Comparison of ENCODE assay signal across 27 cellular contexts in the genomic region with DNA sequence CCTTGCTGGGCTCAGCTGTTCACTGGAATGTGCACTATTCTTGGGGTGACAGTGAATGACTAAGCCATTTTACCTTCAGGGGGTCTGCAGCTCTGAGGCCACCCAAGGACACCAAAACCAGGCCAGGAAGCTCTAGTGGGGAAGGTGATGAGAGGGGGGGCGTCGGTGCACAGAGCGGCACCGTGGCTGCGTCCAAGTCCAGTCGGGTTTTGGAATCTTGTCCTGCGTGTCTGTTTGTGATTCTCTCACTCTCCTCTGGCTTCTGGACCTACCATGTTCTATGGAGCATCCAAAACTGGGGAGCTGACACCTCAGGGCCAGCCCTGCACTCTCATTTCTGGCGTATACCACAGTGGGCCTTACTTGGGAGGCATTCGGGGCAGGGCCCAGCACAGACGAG.
"Had no signal": no experiment of that assay in that cellular context is flagged by ENCODE, and none has a peak within 500 bp of the region (broad histone marks: within the 10 kb centered on the region; RNA-seq: fewer than 3 reads in every experiment).

No MANE protein-coding gene starts in this region.

- H3K27ac ChIP-seq: esophagus squamous epithelium, gastrocnemius medialis, heart left ventricle, neutrophil, ovary, psoas muscle, right atrium auricular region, suprapubic skin, vagina had no signal

- H3K4me3 Mint-ChIP-seq: activated B cell treated with CpG ODN at 0.5 μM for 24 hours; activated CD4-positive, alpha-beta T cell treated with anti-CD3 and anti-CD28 coated beads for 36 hours; activated naive CD4-positive, alpha-beta T cell treated with anti-CD3 and anti-CD28 coated beads for 36 hours; activated naive CD8-positive, alpha-beta T cell treated with anti-CD3 and anti-CD28 coated beads, Interleukin-2, amount 10 ng/mL, durations not matched to agents 7 days and 5 days; activated T-cell treated with anti-CD3 and anti-CD28 coated beads, Interleukin-2, amount 50 U/mL, for 72 hours; effector memory CD8-positive, alpha-beta T cell; memory B cell; T-helper 17 cell had no signal

- H3K27me3 ChIP-seq: esophagus squamous epithelium, gastrocnemius medialis, heart left ventricle, neutrophil, ovary, right atrium auricular region, suprapubic skin, vagina had no signal

- H3K27me3 Mint-ChIP-seq: activated CD4-positive, alpha-beta T cell treated with anti-CD3 and anti-CD28 coated beads for 36 hours; activated naive CD8-positive, alpha-beta T cell treated with anti-CD3 and anti-CD28 coated beads, Interleukin-2, amount 10 ng/mL, durations not matched to agents 7 days and 5 days had no signal

- H3K36me3 Mint-ChIP-seq: activated naive CD8-positive, alpha-beta T cell treated with anti-CD3 and anti-CD28 coated beads, Interleukin-2, amount 10 ng/mL, durations not matched to agents 7 days and 5 days; memory B cell; naive B cell had no signal

- H3K9me3 ChIP-seq: esophagus squamous epithelium, gastrocnemius medialis, heart left ventricle, mucosa of descending colon, neutrophil, ovary, psoas muscle, right atrium auricular region, suprapubic skin, vagina had no signal

- H3K9me3 Mint-ChIP-seq: activated B cell treated with CpG ODN at 0.5 μM for 24 hours; activated naive CD4-positive, alpha-beta T cell treated with anti-CD3 and anti-CD28 coated beads for 36 hours; activated naive CD8-positive, alpha-beta T cell treated with anti-CD3 and anti-CD28 coated beads, Interleukin-2, amount 10 ng/mL, durations not matched to agents 7 days and 5 days; activated T-cell treated with anti-CD3 and anti-CD28 coated beads, Interleukin-2, amount 50 U/mL, for 72 hours; effector memory CD8-positive, alpha-beta T cell; memory B cell; naive B cell had no signal

- H3K4me1 ChIP-seq: gastrocnemius medialis had no signal

- ATAC-seq: activated CD4-positive, alpha-beta T cell treated with anti-CD3 and anti-CD28 coated beads for 36 hours; activated T-cell treated with anti-CD3 and anti-CD28 coated beads, Interleukin-2, amount 50 U/mL, for 72 hours; effector memory CD8-positive, alpha-beta T cell; gastrocnemius medialis; heart left ventricle; left colon; mucosa of descending colon; psoas muscle; stimulated activated naive CD8-positive, alpha-beta T cell treated with anti-CD3 and anti-CD28 coated beads, Interleukin-15, Interleukin-2, amounts not matched to agents 100 U/mL and 50 U/mL, for 24 hours; T-helper 17 cell had no signal

- DNase-seq: activated B cell treated with CpG ODN at 0.5 μM for 24 hours; activated CD4-positive, alpha-beta T cell treated with anti-CD3 and anti-CD28 coated beads for 36 hours; activated CD4-positive, alpha-beta T cell treated with anti-CD3 and anti-CD28 coated beads, Interleukin-2, amount 50 U/mL, for 4 hours; activated effector memory CD4-positive, alpha-beta T cell treated with Interleukin-2 at 50 U/mL for 16 hours; activated naive CD4-positive, alpha-beta T cell treated with anti-CD3 and anti-CD28 coated beads for 36 hours; activated naive CD8-positive, alpha-beta T cell treated with anti-CD3 and anti-CD28 coated beads, Interleukin-2, amount 10 ng/mL, durations not matched to agents 7 days and 5 days; activated T-cell treated with anti-CD3 and anti-CD28 coated beads, Interleukin-2, amount 50 U/mL, for 72 hours; amniotic stem cell; effector memory CD8-positive, alpha-beta T cell; esophagus squamous epithelium; gastrocnemius medialis; heart left ventricle; islet precursor cell; left colon; mucosa of descending colon; naive B cell; ovary; psoas muscle; stimulated activated CD4-positive, alpha-beta T cell treated with anti-CD3 and anti-CD28 coated beads, Interleukin-4, amount 100 ng/mL, for 24 hours; stimulated activated naive CD8-positive, alpha-beta T cell treated with anti-CD3 and anti-CD28 coated beads, Interleukin-15, Interleukin-2, amounts not matched to agents 100 U/mL and 50 U/mL, for 24 hours; SW 1271; T-helper 17 cell had no signal

- H3K36me3 ChIP-seq: esophagus squamous epithelium, gastrocnemius medialis, heart left ventricle, neutrophil, ovary, right atrium auricular region, suprapubic skin, vagina had no signal

- H3K27ac Mint-ChIP-seq: activated B cell treated with CpG ODN at 0.5 μM for 24 hours; activated CD4-positive, alpha-beta T cell treated with anti-CD3 and anti-CD28 coated beads for 36 hours; activated naive CD4-positive, alpha-beta T cell treated with anti-CD3 and anti-CD28 coated beads for 36 hours; activated naive CD8-positive, alpha-beta T cell treated with anti-CD3 and anti-CD28 coated beads, Interleukin-2, amount 10 ng/mL, durations not matched to agents 7 days and 5 days; activated T-cell treated with anti-CD3 and anti-CD28 coated beads, Interleukin-2, amount 50 U/mL, for 72 hours; effector memory CD8-positive, alpha-beta T cell; memory B cell; T-helper 17 cell had no signal

- H3K4me3 ChIP-seq: esophagus squamous epithelium, gastrocnemius medialis, heart left ventricle, mucosa of descending colon, ovary, psoas muscle, right atrium auricular region, suprapubic skin, vagina had no signal
